In genomic region chr22:50601669-50602337, GRCh38 we compare ENCODE assay signal across 15 cellular contexts. TPM values are rescaled to one million over a fixed set of nuclear protein-coding genes. Genes with fewer than 3 reads are reported as not detected.
DNase-seq lines count a peak whose midpoint lies in the region; ATAC-seq and TF ChIP-seq lines count a peak whose summit lies in the region.
"Had no signal": no experiment of that assay in that cellular context is flagged by ENCODE, and none has a peak within 500 bp of the region (broad histone marks: within the 10 kb centered on the region; RNA-seq: fewer than 3 reads in every experiment).

No MANE protein-coding gene starts in this region.

- no peak overlapping the region for H3K14ac ChIP-seq in neuronal stem cell (ENCODE audit: low read length)

- peaks cover 0 to 24% of the 10 kb centered on the region in 2 donors for H3K36me3 ChIP-seq in neuronal stem cell (replicated peaks in 1 of 2; ENCODE audit: control insufficient read depth in 2 of 2, insufficient read depth in 2 of 2, low read length in 2 of 2)
- H3K36me3 ChIP-seq: right lobe of liver had no signal

- no peak for DNase-seq in activated CD4-positive, alpha-beta T cell treated with anti-CD3 and anti-CD28 coated beads for 36 hours
- no peak for DNase-seq in activated CD4-positive, alpha-beta T cell treated with anti-CD3 and anti-CD28 coated beads, Interleukin-2, amount 50 U/mL, for 1 hour
- DNase-seq in HFFc6, result no peak
- no peak for DNase-seq in neuronal stem cell (ENCODE audit: low spot score)
- DNase-seq in NCI-H2107 treated with DMSO at 0.1 percent for 48 hours (lab: John Stamatoyannopoulos, UW; ENCODE audit: unreplicated experiment), result no peak
- DNase-seq in RWPE1 (ENCODE audit: low spot score), result no peak
- no peak for DNase-seq in caudate nucleus (lab: John Stamatoyannopoulos, UW)
- DNase-seq: body of pancreas, hypothalamus, MV-4-11 had no signal

- H3K79me1 ChIP-seq in neuronal stem cell (ENCODE audit: low read depth, low read length), result peaks cover 2% of the 10 kb centered on the region

- H3K18ac ChIP-seq in neuronal stem cell (ENCODE audit: low read length), result no peak overlapping the region

- H4K8ac ChIP-seq in neuronal stem cell (ENCODE audit: low read depth, low read length), result no peak overlapping the region

- peaks cover 33% of the 10 kb centered on the region for H3K27me3 Mint-ChIP-seq in activated CD4-positive, alpha-beta T cell treated with anti-CD3 and anti-CD28 coated beads for 36 hours
- peaks cover 34% of the 10 kb centered on the region for H3K27me3 Mint-ChIP-seq in HFFc6 (ENCODE audit: insufficient read depth)

- H3K9me3 ChIP-seq in neuronal stem cell (replicated peaks in 1 of 2; ENCODE audit: control insufficient read depth in 2 of 2, insufficient read depth in 1 of 2, low read depth in 1 of 2, low read length in 2 of 2), result no peaks in the 10 kb centered on the region
- H3K9me3 ChIP-seq: body of pancreas, right lobe of liver, tibial artery had no signal

- peaks cover 8 to 12% of the 10 kb centered on the region in 2 donors for H3K4me1 ChIP-seq in neuronal stem cell (ENCODE audit: control insufficient read depth in 2 of 2, insufficient read depth in 1 of 2, low read depth in 1 of 2, low read length in 2 of 2)

- no peaks in the 10 kb centered on the region for H3K9me3 Mint-ChIP-seq in activated CD4-positive, alpha-beta T cell treated with anti-CD3 and anti-CD28 coated beads for 36 hours (ENCODE audit: low read depth)
- H3K9me3 Mint-ChIP-seq in HFFc6, result peaks cover 4% of the 10 kb centered on the region; the same call in 1 of the 2 replicates

- peaks cover 0 to 17% (median 0%) of the 10 kb centered on the region in 3 experiments for H3K27me3 ChIP-seq in neuronal stem cell (ENCODE audit: control insufficient read depth in 3 of 3, insufficient read depth in 3 of 3, low read depth in 1 of 3, low read length in 3 of 3)
- H3K27me3 ChIP-seq: body of pancreas had no signal

- no peak overlapping the region for H2BK5ac ChIP-seq in neuronal stem cell (ENCODE audit: low read length)

- H4K91ac ChIP-seq in neuronal stem cell (ENCODE audit: low read depth, low read length, poor library complexity), result no peak overlapping the region

- peak overlapping the region; percentile 52 for H3K23ac ChIP-seq in neuronal stem cell (ENCODE audit: low read depth, low read length, poor library complexity)

- no peak overlapping the region for H2AFZ ChIP-seq in neuronal stem cell (ENCODE audit: low read length)

- no peak for ATAC-seq in activated CD4-positive, alpha-beta T cell treated with anti-CD3 and anti-CD28 coated beads for 36 hours
- ATAC-seq: body of pancreas had no signal

- CTCF ChIA-PET in activated CD4-positive, alpha-beta T cell treated with anti-CD3 and anti-CD28 coated beads for 36 hours (lab: Charles Lee), result interaction anchor here (0.8 to 1.2 kb wide), 4 partner anchors 19 to 54 kb away, joined by 3 to 5 read pairs (median 4); partner anchors contain the start of genes CHKB and SYCE3
- CTCF ChIA-PET in RWPE1 (lab: Yijun Ruan, JAX), result no interaction called here

- H3K4me3 ChIP-seq in neuronal stem cell (ENCODE audit: low read length in 2 of 2), result peak overlapping the region in 1 of 2 donors; percentile 46
- H3K4me3 ChIP-seq: body of pancreas, lung had no signal

- no peak overlapping the region for H2BK120ac ChIP-seq in neuronal stem cell (ENCODE audit: low read depth, low read length)

- no peak overlapping the region for H2BK12ac ChIP-seq in neuronal stem cell (ENCODE audit: low read length)

- no peaks in the 10 kb centered on the region for H3K36me3 Mint-ChIP-seq in activated CD4-positive, alpha-beta T cell treated with anti-CD3 and anti-CD28 coated beads for 36 hours (ENCODE audit: low read depth)
- peaks cover 4% of the 10 kb centered on the region; the same call in 1 of the 2 replicates for H3K36me3 Mint-ChIP-seq in HFFc6 (ENCODE audit: low read depth)

- no peak overlapping the region for H3K4ac ChIP-seq in neuronal stem cell (ENCODE audit: low read length)

- no peak overlapping the region for H3K9ac ChIP-seq in neuronal stem cell (ENCODE audit: low read depth, low read length, poor library complexity)

- H2AK5ac ChIP-seq in neuronal stem cell (ENCODE audit: low read depth, low read length), result no peak overlapping the region

- peaks cover 7% of the 10 kb centered on the region for H3K4me1 Mint-ChIP-seq in activated CD4-positive, alpha-beta T cell treated with anti-CD3 and anti-CD28 coated beads for 36 hours
- H3K4me1 Mint-ChIP-seq in HFFc6 (ENCODE audit: low read depth), result no peaks in the 10 kb centered on the region; the same call in 1 of the 2 replicates

- WGBS in neuronal stem cell (ENCODE audit: extremely low coverage in 2 of 2, insufficient read length in 2 of 2, insufficient replicate concordance in 1 of 2), 2 donors, result no CpG with 5 or more reads among the region's 12 CpGs

- POLR2A ChIA-PET in activated CD4-positive, alpha-beta T cell treated with anti-CD3 and anti-CD28 coated beads for 36 hours (lab: Charles Lee), result interaction anchor here (0.6 kb wide), 2 partner anchors 19 to 278 kb away, joined by 5 read pairs; no protein-coding TSS in a partner anchor
- POLR2A ChIA-PET in RWPE1 (lab: Yijun Ruan, JAX; ENCODE audit: low non-redundant PET), result no interaction called here

- H3K4me2 ChIP-seq in neuronal stem cell (ENCODE audit: insufficient read depth, low read length, poor library complexity, severe bottlenecking), result no peak overlapping the region

- TF ChIP-seq CTCF in HFFc6 (IDR thresholded peaks at IDR 0.05) (no peak), RWPE1 (conservative IDR thresholded peaks at IDR 0.05; ENCODE audit: low read depth) (no peak)

- peak overlapping the region; percentile 49 for H3K4me3 Mint-ChIP-seq in activated CD4-positive, alpha-beta T cell treated with anti-CD3 and anti-CD28 coated beads for 36 hours
- H3K4me3 Mint-ChIP-seq in HFFc6, result peak overlapping the region; percentile 31; the same call in 1 of the 2 replicates

- H2BK15ac ChIP-seq in neuronal stem cell (ENCODE audit: low read length), result no peak overlapping the region

- H3K27ac Mint-ChIP-seq in activated CD4-positive, alpha-beta T cell treated with anti-CD3 and anti-CD28 coated beads for 36 hours, result no peak overlapping the region
- no peak overlapping the region for H3K27ac Mint-ChIP-seq in HFFc6

- intact Hi-C loops in activated CD4-positive, alpha-beta T cell treated with anti-CD3 and anti-CD28 coated beads for 36 hours (cut with DNase I, micrococcal nuclease), result no loop called here

- H3K27ac ChIP-seq in angular gyrus (ENCODE audit: low read depth, low read length), result peak overlapping the region; percentile 48
- no peak overlapping the region for H3K27ac ChIP-seq in neuronal stem cell (replicated peaks; ENCODE audit: low read length)
- no peak overlapping the region for H3K27ac ChIP-seq in RWPE1
- H3K27ac ChIP-seq in caudate nucleus (ENCODE audit: low read depth, low read length), result no peak overlapping the region
- H3K27ac ChIP-seq: body of pancreas, right lobe of liver, tibial artery had no signal

RNA-seq across cellular contexts. Expression of gene MAPK8IP2, which starts 1.2 kb away (rescaled TPM):
- under 1 TPM; 0.14 TPM for total RNA-seq in activated CD4-positive, alpha-beta T cell treated with anti-CD3 and anti-CD28 coated beads for 36 hours
- total RNA-seq in HFFc6 (2021; fragmentation: NEBNext Ultra II Directional; extraction: Animal tissue kit (Norgen Biotek cat#: 25700)), result under 1 TPM; 0.14 to 0.25 (median 0.15) TPM
- polyA plus RNA-seq in neuronal stem cell (2013, experiment 1 of 2), result 1.2 TPM
- polyA plus RNA-seq in neuronal stem cell (2013, experiment 2 of 2), result 1.2 TPM

RNA-seq across cellular contexts. Expression of gene CHKB, which starts 19.2 kb away (rescaled TPM):
- total RNA-seq in activated CD4-positive, alpha-beta T cell treated with anti-CD3 and anti-CD28 coated beads for 36 hours, result 10 to 100 TPM; 68.2 to 79.7 TPM
- 10 to 100 TPM; 21.1 to 26.2 (median 25.2) TPM for total RNA-seq in HFFc6 (2021; fragmentation: NEBNext Ultra II Directional; extraction: Animal tissue kit (Norgen Biotek cat#: 25700))
- 39.2 TPM for polyA plus RNA-seq in neuronal stem cell (2013, experiment 1 of 2)
- 37.2 TPM for polyA plus RNA-seq in neuronal stem cell (2013, experiment 2 of 2)

RNA-seq across cellular contexts. Expression of gene CPT1B, which starts 23.6 kb away (rescaled TPM):
- 10 to 100 TPM; 42.5 to 51.4 TPM for total RNA-seq in activated CD4-positive, alpha-beta T cell treated with anti-CD3 and anti-CD28 coated beads for 36 hours
- total RNA-seq in HFFc6 (2021; fragmentation: NEBNext Ultra II Directional; extraction: Animal tissue kit (Norgen Biotek cat#: 25700)), result 1 to 10 TPM in 5 of 6 experiments, under 1 TPM in 1; 0.82 to 3.0 (median 1.5) TPM
- 25.7 TPM for polyA plus RNA-seq in neuronal stem cell (2013, experiment 1 of 2)
- polyA plus RNA-seq in neuronal stem cell (2013, experiment 2 of 2), result 25.4 TPM

RNA-seq across cellular contexts. Expression of gene ARSA, which starts 26.1 kb away (rescaled TPM):
- total RNA-seq in activated CD4-positive, alpha-beta T cell treated with anti-CD3 and anti-CD28 coated beads for 36 hours, result 10 to 100 TPM; 14.9 to 15.4 TPM
- 10 to 100 TPM; 28.0 to 35.4 (median 30.6) TPM for total RNA-seq in HFFc6 (2021; fragmentation: NEBNext Ultra II Directional; extraction: Animal tissue kit (Norgen Biotek cat#: 25700))
- polyA plus RNA-seq in neuronal stem cell (2013, experiment 1 of 2), result 16.8 TPM
- polyA plus RNA-seq in neuronal stem cell (2013, experiment 2 of 2), result 15.2 TPM

RNA-seq across cellular contexts. Expression of gene SYCE3, which starts 39.1 kb away (rescaled TPM):
- total RNA-seq in activated CD4-positive, alpha-beta T cell treated with anti-CD3 and anti-CD28 coated beads for 36 hours, result 1 to 10 TPM; 3.8 TPM
- not detected for total RNA-seq in HFFc6 (2021; fragmentation: NEBNext Ultra II Directional; extraction: Animal tissue kit (Norgen Biotek cat#: 25700))
- 1.7 TPM for polyA plus RNA-seq in neuronal stem cell (2013, experiment 1 of 2)
- 1.6 TPM for polyA plus RNA-seq in neuronal stem cell (2013, experiment 2 of 2)
- total RNA-seq: activated CD8-positive, alpha-beta memory T cell treated with anti-CD3 and anti-CD28 coated beads for 36 hours; body of pancreas; lung had no signal

Comparison
In these comparisons a context has a peak if more than half of its experiments do, and no peak if none do; other contexts are left out.
1. RNA of gene CPT1B, which starts 23.6 kb away (total RNA-seq): 42.5 to 51.4 TPM in activated CD4-positive, alpha-beta T cell treated with anti-CD3 and anti-CD28 coated beads for 36 hours; 0.82 to 3.0 TPM in HFFc6; every median in the first group is over 10 times any median in the second.